In genomic region chr10:116974442-116975005, GRCh38 we compare ENCODE assay signal across 11 cellular contexts. TPM values are rescaled to one million over a fixed set of nuclear protein-coding genes. Genes with fewer than 3 reads are reported as not detected.
DNase-seq lines count a peak whose midpoint lies in the region; ATAC-seq, FAIRE-seq and TF ChIP-seq lines count a peak whose summit lies in the region.
"Had no signal": no experiment of that assay in that cellular context is flagged by ENCODE, and none has a peak within 500 bp of the region (broad histone marks: within the 10 kb centered on the region; RNA-seq: fewer than 3 reads in every experiment).

No MANE protein-coding gene starts in this region.

- H3K4me1 ChIP-seq in kidney (ENCODE audit: control insufficient read depth in 1 of 2, insufficient read depth in 1 of 2, low read depth in 1 of 2, low read length in 2 of 2) = no peaks in the 10 kb centered on the region

- TF ChIP-seq CTCF in AG04450 (IDR thresholded peaks at IDR 0.05; ENCODE audit: low read depth, low read length) (no peak), kidney (IDR thresholded peaks at IDR 0.05; ENCODE audit: borderline replicate concordance, extremely low read depth, insufficient read depth) (no peak)

- intact Hi-C loops in kidney (cut with DNase I) = no loop called here

- CTCF ChIA-PET in AG04450 (lab: Charles Lee) = interaction anchor here (1.0 kb wide), 1 partner anchor 27 kb away, joined by 4 read pairs; no protein-coding TSS in a partner anchor

- no peaks in the 10 kb centered on the region for H3K27me3 ChIP-seq in AG04450 (ENCODE audit: control insufficient read depth, insufficient read depth, low read length)

- no peak overlapping the region for H3K4me3 ChIP-seq in AG04450 (ENCODE audit: low read depth, low read length)
- no peak overlapping the region for H3K4me3 ChIP-seq in kidney (ENCODE audit: low read length in 2 of 2)

- POLR2A ChIA-PET in AG04450 (lab: Yijun Ruan, JAX) = interaction anchor here (0.5 to 1.4 kb wide), 3 partner anchors 14 to 27 kb away, joined by 3 to 7 read pairs (median 6); no protein-coding TSS in a partner anchor

- no peak overlapping the region for H3K9ac ChIP-seq in kidney (ENCODE audit: low read length in 2 of 2)

- H3K9me3 ChIP-seq in AG04450 (ENCODE audit: control insufficient read depth, insufficient read depth, low read length) (no peaks in the 10 kb centered on the region), kidney (ENCODE audit: control insufficient read depth in 1 of 2, low read length in 2 of 2) (no peaks in the 10 kb centered on the region)

- no peaks in the 10 kb centered on the region for H3K36me3 ChIP-seq in kidney (ENCODE audit: control insufficient read depth in 1 of 2, insufficient read depth in 2 of 2, low read length in 2 of 2)

- no peak overlapping the region for H3K27ac ChIP-seq in AG04450 (ENCODE audit: low read depth, low read length)
- H3K27ac ChIP-seq in kidney (ENCODE audit: low read depth in 2 of 2, low read length in 2 of 2) = no peak overlapping the region

- no peak for FAIRE-seq in kidney (lab: Jason Lieb, UNC)

- ATAC-seq in HG03280 (IDR thresholded peaks at IDR 0.05; ENCODE audit: unreplicated experiment) = no peak

- DNase-seq in AG04450 (ENCODE audit: low read depth, low spot score) (peak; percentile 60), HS-5 (ENCODE audit: low read depth) (peak; percentile 89), T1000 (lab: John Stamatoyannopoulos, UW) (peak; percentile 6), glomerular endothelial cell (ENCODE audit: extremely low read depth, low read depth, low spot score) (peak; percentile 90), kidney (no peak)
- DNase-seq in stimulated activated CD4-positive, alpha-beta T cell treated with anti-CD3 and anti-CD28 coated beads, Interleukin-4, amount 100 ng/mL, for 1 hour = no peak
- no peak for DNase-seq in activated naive CD4-positive, alpha-beta T cell treated with Interleukin-2 at 50 U/mL for 16 hours
- DNase-seq: activated B cell treated with CpG ODN at 0.5 μM for 24 hours; NCI-H748 treated with DMSO at 0.1 percent for 48 hours; stimulated activated CD8-positive, alpha-beta memory T cell treated with anti-CD3 and anti-CD28 coated beads, Interleukin-4, amount 100 ng/mL, for 48 hours had no signal

RNA-seq across cellular contexts. Expression of gene SHTN1, which starts 30.5 kb away (rescaled TPM):
- polyA plus RNA-seq in AG04450 (2011; rRNA removed) (6.7 and 9.9 TPM in 2 replicates), kidney (ENCODE audit: insufficient read depth, low read depth, low replicate concordance) (14.0 TPM)
- polyA minus RNA-seq in AG04450 (2011; rRNA and poly(A)+ RNA removed) = 4.1 and 4.2 TPM in 2 replicates
- total RNA-seq in glomerular endothelial cell (10.2 and 16.8 TPM in 2 replicates), kidney (44.2 TPM)
- total RNA-seq: activated B cell treated with CpG ODN at 0.5 μM for 24 hours had no signal

Comparison
In these comparisons a context has a peak if more than half of its experiments do, and no peak if none do; other contexts are left out.
1. DNase-seq: peak in AG04450 (single experiment), HS-5 (single experiment), T1000 (single experiment) and glomerular endothelial cell (single experiment); none in stimulated activated CD4-positive, alpha-beta T cell treated with anti-CD3 and anti-CD28 coated beads, Interleukin-4, amount 100 ng/mL, for 1 hour (single experiment), kidney (single experiment) and activated naive CD4-positive, alpha-beta T cell treated with Interleukin-2 at 50 U/mL for 16 hours (single experiment).